9 cellular contexts compared by ENCODE assay signal in the genomic region with DNA sequence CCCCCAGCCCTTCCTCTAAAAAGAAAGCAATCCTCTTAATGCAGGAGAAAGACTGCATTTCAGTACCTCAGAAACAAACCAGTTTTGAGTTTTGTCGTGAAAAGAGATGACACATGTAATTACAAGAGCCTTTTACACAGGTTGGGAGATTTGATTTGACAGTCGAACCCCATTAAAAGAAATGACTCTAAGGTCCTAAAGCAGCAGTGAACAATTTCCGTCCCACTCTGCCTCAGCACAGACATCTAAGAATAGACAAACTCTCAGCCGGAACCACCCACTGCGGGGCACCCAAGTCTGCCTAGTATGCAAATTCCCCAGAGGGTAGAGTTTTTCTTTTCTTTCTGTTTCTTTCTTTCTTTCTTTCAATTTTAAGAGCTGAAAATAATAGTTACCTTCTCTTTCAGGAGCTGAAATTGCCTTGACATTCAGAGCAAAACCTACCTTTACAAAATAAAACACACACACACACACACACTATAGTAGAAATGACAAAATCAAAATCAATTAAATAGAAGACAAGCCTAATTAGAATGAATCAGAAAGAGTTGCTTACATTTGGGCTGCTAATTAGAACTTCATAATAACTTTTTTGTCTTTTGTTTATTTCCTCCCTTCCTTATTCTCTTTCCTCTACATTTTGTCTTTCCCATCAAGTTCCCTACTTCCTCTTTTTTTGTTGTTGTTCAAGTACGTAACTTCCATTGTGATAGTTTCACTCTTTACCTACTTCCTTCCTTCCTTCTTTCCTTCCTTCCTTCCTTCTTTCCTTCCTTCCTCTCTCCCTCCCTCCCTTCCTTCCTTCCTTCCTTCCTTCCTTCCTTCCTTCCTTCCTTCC.
DNase-seq lines count a peak whose midpoint lies in the region; ATAC-seq and TF ChIP-seq lines count a peak whose summit lies in the region.
"Had no signal": no experiment of that assay in that cellular context is flagged by ENCODE, and none has a peak within 500 bp of the region (broad histone marks: within the 10 kb centered on the region; RNA-seq: fewer than 3 reads in every experiment).

No MANE protein-coding gene starts in this region.

- H3K9me3 ChIP-seq in osteoblast (ENCODE audit: low read depth, low read length), result no peaks in the 10 kb centered on the region
- H3K9me3 ChIP-seq in suprapubic skin, result no peaks in the 10 kb centered on the region

- H3K27me3 ChIP-seq in osteoblast (ENCODE audit: insufficient read depth, low read length) (no peaks in the 10 kb centered on the region), suprapubic skin (no peaks in the 10 kb centered on the region)

- H3K36me3 ChIP-seq in osteoblast (ENCODE audit: insufficient read depth, low read length) (peaks cover 3% of the 10 kb centered on the region), suprapubic skin (no peaks in the 10 kb centered on the region)

- no peak overlapping the region for H2AFZ ChIP-seq in osteoblast (ENCODE audit: low read length)

- TF ChIP-seq CTCF in osteoblast (IDR thresholded peaks at IDR 0.05; ENCODE audit: extremely low read depth, low read depth, low read length) (no peak), suprapubic skin (IDR thresholded peaks at IDR 0.05) (no peak)

- WGBS in suprapubic skin, result 32% methylated on average over 6 of the region's 6 CpGs

- no peak for TF ChIP-seq EP300 in suprapubic skin (IDR thresholded peaks at IDR 0.05)

- H3K79me2 ChIP-seq in osteoblast (ENCODE audit: insufficient read depth, low read length), result no peaks in the 10 kb centered on the region

- peaks cover 3% of the 10 kb centered on the region for H3K4me1 ChIP-seq in osteoblast (ENCODE audit: insufficient read depth, low read length)
- H3K4me1 ChIP-seq in suprapubic skin, result no peaks in the 10 kb centered on the region

- peak; percentile 98 for ATAC-seq in HG02884 (IDR thresholded peaks at IDR 0.05; ENCODE audit: unreplicated experiment)

- peaks cover 5 to 48% (median 7%) of the 10 kb centered on the region in 6 donors for H3K9me3 Mint-ChIP-seq in immature natural killer cell

- H3K4me3 Mint-ChIP-seq in immature natural killer cell, result no peak overlapping the region
- H3K4me3 Mint-ChIP-seq: T-helper 1 cell treated with Interleukin-12 subunit alpha and Interleukin-12 subunit beta and Interleukin-4 antibody, amounts not matched to agents 30 μg/mL and 1 μg/mL, for 36 hours had no signal

- H3K4me1 Mint-ChIP-seq in immature natural killer cell, result peaks cover 0 to 2% of the 10 kb centered on the region in 2 donors

- H3K36me3 Mint-ChIP-seq in immature natural killer cell, result no peaks in the 10 kb centered on the region

- DNase-seq in GM19238 (ENCODE audit: insufficient read length, low spot score) (peak; percentile 61), OCI-M1 (lab: John Stamatoyannopoulos, UW) (peak; percentile 23), osteoblast (ENCODE audit: insufficient read length, low spot score, missing footprints) (no peak), immature natural killer cell (no peak), suprapubic skin (ENCODE audit: low spot score in 2 of 2) (no peak), inferior parietal cortex (ENCODE audit: extremely low spot score) (no peak), T-helper 9 cell (no peak)

- H3K4me2 ChIP-seq in osteoblast (ENCODE audit: insufficient read depth, low read length), result peak overlapping the region; percentile 5

- no peak overlapping the region for H3K27ac ChIP-seq in osteoblast (ENCODE audit: low read depth, low read length)
- H3K27ac ChIP-seq in suprapubic skin, result no peak overlapping the region

- H3K27me3 Mint-ChIP-seq in immature natural killer cell (ENCODE audit: low read depth in 3 of 3), result peaks cover 0 to 1% (median 0%) of the 10 kb centered on the region in 3 donors

- H4K20me1 ChIP-seq in osteoblast (ENCODE audit: insufficient read depth, low read length), result peaks cover 3% of the 10 kb centered on the region

- H3K27ac Mint-ChIP-seq in immature natural killer cell, result peak overlapping the region in 1 of 6 donors; percentile 26
- H3K27ac Mint-ChIP-seq: T-helper 1 cell treated with Interleukin-12 subunit alpha and Interleukin-12 subunit beta and Interleukin-4 antibody, amounts not matched to agents 30 μg/mL and 1 μg/mL, for 36 hours had no signal

- H3K4me3 ChIP-seq in osteoblast (ENCODE audit: insufficient read depth, low read length) (no peak overlapping the region), suprapubic skin (no peak overlapping the region)

- TF ChIP-seq POLR2A in suprapubic skin (IDR thresholded peaks at IDR 0.05), result no peak

Comparison
In these comparisons a context has a peak if more than half of its experiments do, and no peak if none do; other contexts are left out.
1. DNase-seq: peak in GM19238 (single experiment) and OCI-M1 (single experiment); none in osteoblast (single experiment), immature natural killer cell (0 of 3), suprapubic skin (0 of 2), inferior parietal cortex (single experiment) and T-helper 9 cell (single experiment).